13 cellular contexts compared by ENCODE assay signal in genomic region chr4:26731342-26731741, GRCh38.
DNase-seq lines count a peak whose midpoint lies in the region; ATAC-seq, FAIRE-seq and TF ChIP-seq lines count a peak whose summit lies in the region.
"Had no signal": no experiment of that assay in that cellular context is flagged by ENCODE, and none has a peak within 500 bp of the region (broad histone marks: within the 10 kb centered on the region; RNA-seq: fewer than 3 reads in every experiment).

No MANE protein-coding gene starts in this region.

- peaks cover 9% of the 10 kb centered on the region for H3K4me1 ChIP-seq in Karpas-422 (ENCODE audit: low read length)
- H3K4me1 ChIP-seq: ascending aorta had no signal

- no peaks in the 10 kb centered on the region for H3K9me2 ChIP-seq in Karpas-422 (replicated peaks; ENCODE audit: insufficient read depth, low read length)

- no peaks in the 10 kb centered on the region for H3K36me3 ChIP-seq in bronchial epithelial cell (ENCODE audit: control insufficient read depth, insufficient read depth, low read length)
- H3K36me3 ChIP-seq in Karpas-422 (ENCODE audit: insufficient read depth, low read length) = no peaks in the 10 kb centered on the region
- H3K36me3 ChIP-seq: ascending aorta had no signal

- H3K4me3 ChIP-seq in bronchial epithelial cell (ENCODE audit: low read depth, low read length) (no peak overlapping the region), Karpas-422 (ENCODE audit: low read length) (no peak overlapping the region)
- H3K4me3 ChIP-seq: ascending aorta, skin epidermis had no signal

- H3K9ac ChIP-seq in Karpas-422 (ENCODE audit: low read length) = no peak overlapping the region

- H2AFZ ChIP-seq in Karpas-422 (ENCODE audit: low read length) = no peak overlapping the region

- H3K9me3 ChIP-seq in Karpas-422 (ENCODE audit: low read length) = no peaks in the 10 kb centered on the region
- H3K9me3 ChIP-seq: ascending aorta had no signal

- H3K27me3 ChIP-seq in bronchial epithelial cell (ENCODE audit: control insufficient read depth, insufficient read depth, low read length) = no peaks in the 10 kb centered on the region
- H3K27me3 ChIP-seq in Karpas-422 (ENCODE audit: low read length) = no peaks in the 10 kb centered on the region
- H3K27me3 ChIP-seq: ascending aorta had no signal

- H3K4me2 ChIP-seq in Karpas-422 (ENCODE audit: low read depth, low read length, poor library complexity, severe bottlenecking) = no peak overlapping the region

- H3K27ac ChIP-seq in Karpas-422 (ENCODE audit: low read length) = no peak overlapping the region
- H3K27ac ChIP-seq: ascending aorta, skin epidermis had no signal

- H3K79me2 ChIP-seq in Karpas-422 (ENCODE audit: low read length) = no peaks in the 10 kb centered on the region

- no peak for TF ChIP-seq CTCF in bronchial epithelial cell (IDR thresholded peaks at IDR 0.05; ENCODE audit: insufficient read depth, low read length, severe bottlenecking)

- no peak for FAIRE-seq in bronchial epithelial cell (lab: Jason Lieb, UNC)

- peak; percentile 81 for ATAC-seq in GM18508 (IDR thresholded peaks at IDR 0.05; ENCODE audit: insufficient read depth, unreplicated experiment)
- ATAC-seq in GM19467 (IDR thresholded peaks at IDR 0.05; ENCODE audit: unreplicated experiment) = peak; percentile 60
- peak; percentile 96 for ATAC-seq in HG03039 (IDR thresholded peaks at IDR 0.05; ENCODE audit: unreplicated experiment)
- ATAC-seq: WTC11 had no signal

- no peaks in the 10 kb centered on the region for H4K20me1 ChIP-seq in Karpas-422 (ENCODE audit: insufficient read depth, low read depth, low read length)

- DNase-seq in bronchial epithelial cell (ENCODE audit: low read depth) (peak; percentile 34), NCI-H510A treated with DMSO at 0.1 percent for 48 hours (lab: John Stamatoyannopoulos, UW) (no peak), middle frontal gyrus (ENCODE audit: extremely low spot score, low spot score) (no peak), pons (ENCODE audit: low spot score) (no peak), Karpas-422 (no peak)
- DNase-seq: HCEC 1CT, NCI-H1092 treated with DMSO at 0.1 percent for 48 hours had no signal
